ENCODE assay signal across 1 cellular context in the genomic region with DNA sequence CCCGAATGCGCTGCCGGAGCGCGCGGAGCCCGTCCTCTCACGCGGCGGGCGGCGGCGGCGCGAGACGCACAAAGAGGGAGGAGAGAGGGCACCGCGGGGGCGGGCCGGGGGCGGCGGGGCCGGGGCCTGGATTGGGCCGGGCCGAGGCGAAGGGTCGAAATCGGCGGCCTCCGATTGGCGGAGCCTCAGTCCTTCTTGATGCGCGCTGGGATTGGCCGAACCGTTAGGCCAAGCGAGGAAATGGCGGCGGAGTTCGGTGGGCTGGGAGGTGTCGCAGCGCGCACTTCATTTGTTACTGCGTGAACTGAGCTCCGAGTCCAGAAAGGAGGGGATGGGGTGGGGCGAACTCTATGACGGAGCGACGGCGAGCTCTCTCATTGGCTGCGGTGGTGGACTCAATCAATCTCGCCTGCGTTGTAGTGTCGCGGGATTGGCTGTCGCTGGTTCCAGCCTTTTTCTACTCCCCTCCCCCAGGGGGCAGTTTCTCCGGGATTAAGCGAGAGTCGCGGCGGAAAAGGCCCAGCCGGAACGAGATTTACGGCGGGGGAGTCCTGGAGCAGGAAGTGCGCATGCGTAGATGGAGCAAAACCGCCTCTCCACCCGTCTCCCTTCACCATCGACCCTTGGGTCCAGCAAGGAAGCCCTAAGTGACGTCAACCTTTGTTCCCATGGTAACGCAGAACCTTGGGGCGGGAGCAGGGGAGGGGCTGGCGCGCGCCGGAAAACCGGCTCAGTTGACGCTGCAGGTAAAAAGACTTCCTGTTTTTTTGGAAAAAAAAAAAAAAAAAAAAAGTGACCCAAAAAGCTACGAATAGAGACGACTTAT.
TF ChIP-seq lines count a peak whose summit lies in the region.

A gene with protein sequence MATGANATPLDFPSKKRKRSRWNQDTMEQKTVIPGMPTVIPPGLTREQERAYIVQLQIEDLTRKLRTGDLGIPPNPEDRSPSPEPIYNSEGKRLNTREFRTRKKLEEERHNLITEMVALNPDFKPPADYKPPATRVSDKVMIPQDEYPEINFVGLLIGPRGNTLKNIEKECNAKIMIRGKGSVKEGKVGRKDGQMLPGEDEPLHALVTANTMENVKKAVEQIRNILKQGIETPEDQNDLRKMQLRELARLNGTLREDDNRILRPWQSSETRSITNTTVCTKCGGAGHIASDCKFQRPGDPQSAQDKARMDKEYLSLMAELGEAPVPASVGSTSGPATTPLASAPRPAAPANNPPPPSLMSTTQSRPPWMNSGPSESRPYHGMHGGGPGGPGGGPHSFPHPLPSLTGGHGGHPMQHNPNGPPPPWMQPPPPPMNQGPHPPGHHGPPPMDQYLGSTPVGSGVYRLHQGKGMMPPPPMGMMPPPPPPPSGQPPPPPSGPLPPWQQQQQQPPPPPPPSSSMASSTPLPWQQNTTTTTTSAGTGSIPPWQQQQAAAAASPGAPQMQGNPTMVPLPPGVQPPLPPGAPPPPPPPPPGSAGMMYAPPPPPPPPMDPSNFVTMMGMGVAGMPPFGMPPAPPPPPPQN (minus strand): TSS at position 70 of the 826 bp plus-strand sequence. CDS start 150 bp downstream, outside the sequence.

TF ChIP-seq in K562, 482 proteins besides CTCF, POLR2A, EP300 and RAD21 (continued from another document and continues in another):
- TF ChIP-seq, protein P1, sequence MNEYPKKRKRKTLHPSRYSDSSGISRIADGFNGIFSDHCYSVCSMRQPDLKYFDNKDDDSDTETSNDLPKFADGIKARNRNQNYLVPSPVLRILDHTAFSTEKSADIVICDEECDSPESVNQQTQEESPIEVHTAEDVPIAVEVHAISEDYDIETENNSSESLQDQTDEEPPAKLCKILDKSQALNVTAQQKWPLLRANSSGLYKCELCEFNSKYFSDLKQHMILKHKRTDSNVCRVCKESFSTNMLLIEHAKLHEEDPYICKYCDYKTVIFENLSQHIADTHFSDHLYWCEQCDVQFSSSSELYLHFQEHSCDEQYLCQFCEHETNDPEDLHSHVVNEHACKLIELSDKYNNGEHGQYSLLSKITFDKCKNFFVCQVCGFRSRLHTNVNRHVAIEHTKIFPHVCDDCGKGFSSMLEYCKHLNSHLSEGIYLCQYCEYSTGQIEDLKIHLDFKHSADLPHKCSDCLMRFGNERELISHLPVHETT (CRISPR knock-in tag; conservative IDR thresholded peaks at IDR 0.05 in 1 of 2, IDR thresholded peaks at IDR 0.05 in 1 of 2), result peak in 1 of 2 experiments; percentile 89; a peak in 2 of 4 replicates
- TF ChIP-seq, protein P2, sequence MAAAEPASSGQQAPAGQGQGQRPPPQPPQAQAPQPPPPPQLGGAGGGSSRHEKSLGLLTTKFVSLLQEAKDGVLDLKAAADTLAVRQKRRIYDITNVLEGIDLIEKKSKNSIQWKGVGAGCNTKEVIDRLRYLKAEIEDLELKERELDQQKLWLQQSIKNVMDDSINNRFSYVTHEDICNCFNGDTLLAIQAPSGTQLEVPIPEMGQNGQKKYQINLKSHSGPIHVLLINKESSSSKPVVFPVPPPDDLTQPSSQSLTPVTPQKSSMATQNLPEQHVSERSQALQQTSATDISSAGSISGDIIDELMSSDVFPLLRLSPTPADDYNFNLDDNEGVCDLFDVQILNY (CRISPR knock-in tag; IDR thresholded peaks at IDR 0.05), result no peak
- TF ChIP-seq POLR2H (tag; IDR thresholded peaks at IDR 0.05; ENCODE audit: low read depth), result peak; percentile 93
- TF ChIP-seq, protein P3, sequence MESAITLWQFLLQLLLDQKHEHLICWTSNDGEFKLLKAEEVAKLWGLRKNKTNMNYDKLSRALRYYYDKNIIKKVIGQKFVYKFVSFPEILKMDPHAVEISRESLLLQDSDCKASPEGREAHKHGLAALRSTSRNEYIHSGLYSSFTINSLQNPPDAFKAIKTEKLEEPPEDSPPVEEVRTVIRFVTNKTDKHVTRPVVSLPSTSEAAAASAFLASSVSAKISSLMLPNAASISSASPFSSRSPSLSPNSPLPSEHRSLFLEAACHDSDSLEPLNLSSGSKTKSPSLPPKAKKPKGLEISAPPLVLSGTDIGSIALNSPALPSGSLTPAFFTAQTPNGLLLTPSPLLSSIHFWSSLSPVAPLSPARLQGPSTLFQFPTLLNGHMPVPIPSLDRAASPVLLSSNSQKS (CRISPR knock-in tag; IDR thresholded peaks at IDR 0.05), result no peak
- no peak for TF ChIP-seq NCOA1 (IDR thresholded peaks at IDR 0.05; ENCODE audit: low read depth)
- TF ChIP-seq, protein P4, sequence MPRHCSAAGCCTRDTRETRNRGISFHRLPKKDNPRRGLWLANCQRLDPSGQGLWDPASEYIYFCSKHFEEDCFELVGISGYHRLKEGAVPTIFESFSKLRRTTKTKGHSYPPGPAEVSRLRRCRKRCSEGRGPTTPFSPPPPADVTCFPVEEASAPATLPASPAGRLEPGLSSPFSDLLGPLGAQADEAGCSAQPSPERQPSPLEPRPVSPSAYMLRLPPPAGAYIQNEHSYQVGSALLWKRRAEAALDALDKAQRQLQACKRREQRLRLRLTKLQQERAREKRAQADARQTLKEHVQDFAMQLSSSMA (CRISPR knock-in tag; IDR thresholded peaks at IDR 0.05), result no peak
- TF ChIP-seq RCOR1 (IDR thresholded peaks at IDR 0.05; ENCODE audit: borderline replicate concordance in 1 of 2, low read depth in 2 of 2, low read length in 2 of 2), result peak; percentile 78 to 97
- no peak for TF ChIP-seq ADNP (tag; IDR thresholded peaks at IDR 0.05)
- no peak for TF ChIP-seq TFAM (CRISPR knock-in tag; conservative IDR thresholded peaks at IDR 0.05)
- no peak for TF ChIP-seq SRSF7 (optimal IDR thresholded peaks at IDR 0.05; ENCODE audit: low read depth, low read length)
- TF ChIP-seq CBFA2T2 (conservative IDR thresholded peaks at IDR 0.05), result no peak
- TF ChIP-seq, protein P5, sequence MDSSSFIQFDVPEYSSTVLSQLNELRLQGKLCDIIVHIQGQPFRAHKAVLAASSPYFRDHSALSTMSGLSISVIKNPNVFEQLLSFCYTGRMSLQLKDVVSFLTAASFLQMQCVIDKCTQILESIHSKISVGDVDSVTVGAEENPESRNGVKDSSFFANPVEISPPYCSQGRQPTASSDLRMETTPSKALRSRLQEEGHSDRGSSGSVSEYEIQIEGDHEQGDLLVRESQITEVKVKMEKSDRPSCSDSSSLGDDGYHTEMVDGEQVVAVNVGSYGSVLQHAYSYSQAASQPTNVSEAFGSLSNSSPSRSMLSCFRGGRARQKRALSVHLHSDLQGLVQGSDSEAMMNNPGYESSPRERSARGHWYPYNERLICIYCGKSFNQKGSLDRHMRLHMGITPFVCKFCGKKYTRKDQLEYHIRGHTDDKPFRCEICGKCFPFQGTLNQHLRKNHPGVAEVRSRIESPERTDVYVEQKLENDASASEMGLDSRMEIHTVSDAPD (CRISPR knock-in tag; IDR thresholded peaks at IDR 0.05), result no peak
- TF ChIP-seq, protein P6, sequence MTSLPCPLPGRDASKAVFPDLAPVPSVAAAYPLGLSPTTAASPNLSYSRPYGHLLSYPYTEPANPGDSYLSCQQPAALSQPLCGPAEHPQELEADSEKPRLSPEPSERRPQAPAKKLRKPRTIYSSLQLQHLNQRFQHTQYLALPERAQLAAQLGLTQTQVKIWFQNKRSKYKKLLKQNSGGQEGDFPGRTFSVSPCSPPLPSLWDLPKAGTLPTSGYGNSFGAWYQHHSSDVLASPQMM (CRISPR knock-in tag; IDR thresholded peaks at IDR 0.05), result no peak
- peak in 1 of 2 experiments; percentile 12; a peak in 1 of 4 replicates for TF ChIP-seq HDAC1 (IDR thresholded peaks at IDR 0.05)
- TF ChIP-seq, protein P7, sequence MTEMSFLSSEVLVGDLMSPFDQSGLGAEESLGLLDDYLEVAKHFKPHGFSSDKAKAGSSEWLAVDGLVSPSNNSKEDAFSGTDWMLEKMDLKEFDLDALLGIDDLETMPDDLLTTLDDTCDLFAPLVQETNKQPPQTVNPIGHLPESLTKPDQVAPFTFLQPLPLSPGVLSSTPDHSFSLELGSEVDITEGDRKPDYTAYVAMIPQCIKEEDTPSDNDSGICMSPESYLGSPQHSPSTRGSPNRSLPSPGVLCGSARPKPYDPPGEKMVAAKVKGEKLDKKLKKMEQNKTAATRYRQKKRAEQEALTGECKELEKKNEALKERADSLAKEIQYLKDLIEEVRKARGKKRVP (CRISPR knock-in tag; IDR thresholded peaks at IDR 0.05), result no peak
- TF ChIP-seq ETV6 (IDR thresholded peaks at IDR 0.05; ENCODE audit: borderline replicate concordance in 1 of 2, low read depth in 2 of 2, low read length in 1 of 2), result no peak
- no peak for TF ChIP-seq ETV6 (CRISPR knock-in tag; IDR thresholded peaks at IDR 0.05; ENCODE audit: borderline replicate concordance)
- TF ChIP-seq, protein P8, sequence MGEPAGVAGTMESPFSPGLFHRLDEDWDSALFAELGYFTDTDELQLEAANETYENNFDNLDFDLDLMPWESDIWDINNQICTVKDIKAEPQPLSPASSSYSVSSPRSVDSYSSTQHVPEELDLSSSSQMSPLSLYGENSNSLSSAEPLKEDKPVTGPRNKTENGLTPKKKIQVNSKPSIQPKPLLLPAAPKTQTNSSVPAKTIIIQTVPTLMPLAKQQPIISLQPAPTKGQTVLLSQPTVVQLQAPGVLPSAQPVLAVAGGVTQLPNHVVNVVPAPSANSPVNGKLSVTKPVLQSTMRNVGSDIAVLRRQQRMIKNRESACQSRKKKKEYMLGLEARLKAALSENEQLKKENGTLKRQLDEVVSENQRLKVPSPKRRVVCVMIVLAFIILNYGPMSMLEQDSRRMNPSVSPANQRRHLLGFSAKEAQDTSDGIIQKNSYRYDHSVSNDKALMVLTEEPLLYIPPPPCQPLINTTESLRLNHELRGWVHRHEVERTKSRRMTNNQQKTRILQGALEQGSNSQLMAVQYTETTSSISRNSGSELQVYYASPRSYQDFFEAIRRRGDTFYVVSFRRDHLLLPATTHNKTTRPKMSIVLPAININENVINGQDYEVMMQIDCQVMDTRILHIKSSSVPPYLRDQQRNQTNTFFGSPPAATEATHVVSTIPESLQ (CRISPR knock-in tag; IDR thresholded peaks at IDR 0.05), result no peak
- no peak for TF ChIP-seq HMGN3 (IDR thresholded peaks at IDR 0.05; ENCODE audit: borderline replicate concordance, extremely low read depth, insufficient read length, low read depth, low read length)
- no peak for TF ChIP-seq ZNF224 (CRISPR knock-in tag; IDR thresholded peaks at IDR 0.05)
- peak; percentile 77 for TF ChIP-seq ZFX (CRISPR knock-in tag; IDR thresholded peaks at IDR 0.05)
- no peak for TF ChIP-seq MCM5 (IDR thresholded peaks at IDR 0.05; ENCODE audit: low read depth)
- no peak for TF ChIP-seq BCL6 (CRISPR knock-in tag; IDR thresholded peaks at IDR 0.05)
- TF ChIP-seq CCAR2 (IDR thresholded peaks at IDR 0.05; ENCODE audit: low read depth, low read length), result no peak
- TF ChIP-seq PPARD (CRISPR knock-in tag; IDR thresholded peaks at IDR 0.05), result no peak
- no peak for TF ChIP-seq EHMT2 (IDR thresholded peaks at IDR 0.05)
- TF ChIP-seq, protein P9, sequence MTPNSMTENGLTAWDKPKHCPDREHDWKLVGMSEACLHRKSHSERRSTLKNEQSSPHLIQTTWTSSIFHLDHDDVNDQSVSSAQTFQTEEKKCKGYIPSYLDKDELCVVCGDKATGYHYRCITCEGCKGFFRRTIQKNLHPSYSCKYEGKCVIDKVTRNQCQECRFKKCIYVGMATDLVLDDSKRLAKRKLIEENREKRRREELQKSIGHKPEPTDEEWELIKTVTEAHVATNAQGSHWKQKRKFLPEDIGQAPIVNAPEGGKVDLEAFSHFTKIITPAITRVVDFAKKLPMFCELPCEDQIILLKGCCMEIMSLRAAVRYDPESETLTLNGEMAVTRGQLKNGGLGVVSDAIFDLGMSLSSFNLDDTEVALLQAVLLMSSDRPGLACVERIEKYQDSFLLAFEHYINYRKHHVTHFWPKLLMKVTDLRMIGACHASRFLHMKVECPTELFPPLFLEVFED (CRISPR knock-in tag; conservative IDR thresholded peaks at IDR 0.05), result no peak
- TF ChIP-seq ZNF778 (CRISPR knock-in tag; IDR thresholded peaks at IDR 0.05), result no peak
- no peak for TF ChIP-seq FOSL1 (tag; conservative IDR thresholded peaks at IDR 0.05)
- TF ChIP-seq HDAC3 (IDR thresholded peaks at IDR 0.05; ENCODE audit: borderline replicate concordance, partially characterized antibody), result no peak
- TF ChIP-seq RBM15 (IDR thresholded peaks at IDR 0.05; ENCODE audit: insufficient read depth, low read length), result no peak
- TF ChIP-seq ZNF316 (IDR thresholded peaks at IDR 0.05), result no peak
- no peak for TF ChIP-seq GATAD2B (IDR thresholded peaks at IDR 0.05; ENCODE audit: borderline replicate concordance)
- TF ChIP-seq, protein P10, sequence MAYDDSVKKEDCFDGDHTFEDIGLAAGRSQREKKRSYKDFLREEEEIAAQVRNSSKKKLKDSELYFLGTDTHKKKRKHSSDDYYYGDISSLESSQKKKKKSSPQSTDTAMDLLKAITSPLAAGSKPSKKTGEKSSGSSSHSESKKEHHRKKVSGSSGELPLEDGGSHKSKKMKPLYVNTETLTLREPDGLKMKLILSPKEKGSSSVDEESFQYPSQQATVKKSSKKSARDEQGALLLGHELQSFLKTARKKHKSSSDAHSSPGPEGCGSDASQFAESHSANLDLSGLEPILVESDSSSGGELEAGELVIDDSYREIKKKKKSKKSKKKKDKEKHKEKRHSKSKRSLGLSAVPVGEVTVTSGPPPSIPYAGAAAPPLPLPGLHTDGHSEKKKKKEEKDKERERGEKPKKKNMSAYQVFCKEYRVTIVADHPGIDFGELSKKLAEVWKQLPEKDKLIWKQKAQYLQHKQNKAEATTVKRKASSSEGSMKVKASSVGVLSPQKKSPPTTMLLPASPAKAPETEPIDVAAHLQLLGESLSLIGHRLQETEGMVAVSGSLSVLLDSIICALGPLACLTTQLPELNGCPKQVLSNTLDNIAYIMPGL (CRISPR knock-in tag; IDR thresholded peaks at IDR 0.05), result peak; percentile 77; the same call in 1 of the 2 replicates
- TF ChIP-seq PTTG1 (tag; IDR thresholded peaks at IDR 0.05; ENCODE audit: low read depth), result no peak
- no peak for TF ChIP-seq ILK (tag; IDR thresholded peaks at IDR 0.05; ENCODE audit: borderline replicate concordance, low read depth)
- TF ChIP-seq ZNF717 (CRISPR knock-in tag; IDR thresholded peaks at IDR 0.05), result no peak
- TF ChIP-seq, protein P11, sequence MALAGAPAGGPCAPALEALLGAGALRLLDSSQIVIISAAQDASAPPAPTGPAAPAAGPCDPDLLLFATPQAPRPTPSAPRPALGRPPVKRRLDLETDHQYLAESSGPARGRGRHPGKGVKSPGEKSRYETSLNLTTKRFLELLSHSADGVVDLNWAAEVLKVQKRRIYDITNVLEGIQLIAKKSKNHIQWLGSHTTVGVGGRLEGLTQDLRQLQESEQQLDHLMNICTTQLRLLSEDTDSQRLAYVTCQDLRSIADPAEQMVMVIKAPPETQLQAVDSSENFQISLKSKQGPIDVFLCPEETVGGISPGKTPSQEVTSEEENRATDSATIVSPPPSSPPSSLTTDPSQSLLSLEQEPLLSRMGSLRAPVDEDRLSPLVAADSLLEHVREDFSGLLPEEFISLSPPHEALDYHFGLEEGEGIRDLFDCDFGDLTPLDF (CRISPR knock-in tag; IDR thresholded peaks at IDR 0.05), result no peak
- TF ChIP-seq SREBF1 (IDR thresholded peaks at IDR 0.05; ENCODE audit: borderline replicate concordance, low read depth, low read length), result no peak
- no peak for TF ChIP-seq ELF2 (CRISPR knock-in tag; IDR thresholded peaks at IDR 0.05)
- no peak for TF ChIP-seq RBM39 (optimal IDR thresholded peaks at IDR 0.05; ENCODE audit: low read depth, low read length)
- TF ChIP-seq ZNF589 (CRISPR knock-in tag; IDR thresholded peaks at IDR 0.05; ENCODE audit: low read depth), result no peak; the same call in 1 of the 2 replicates
- TF ChIP-seq SLC30A9 (CRISPR knock-in tag; IDR thresholded peaks at IDR 0.05), result no peak
- no peak for TF ChIP-seq TAF7 (tag; IDR thresholded peaks at IDR 0.05)
- TF ChIP-seq, protein P12, sequence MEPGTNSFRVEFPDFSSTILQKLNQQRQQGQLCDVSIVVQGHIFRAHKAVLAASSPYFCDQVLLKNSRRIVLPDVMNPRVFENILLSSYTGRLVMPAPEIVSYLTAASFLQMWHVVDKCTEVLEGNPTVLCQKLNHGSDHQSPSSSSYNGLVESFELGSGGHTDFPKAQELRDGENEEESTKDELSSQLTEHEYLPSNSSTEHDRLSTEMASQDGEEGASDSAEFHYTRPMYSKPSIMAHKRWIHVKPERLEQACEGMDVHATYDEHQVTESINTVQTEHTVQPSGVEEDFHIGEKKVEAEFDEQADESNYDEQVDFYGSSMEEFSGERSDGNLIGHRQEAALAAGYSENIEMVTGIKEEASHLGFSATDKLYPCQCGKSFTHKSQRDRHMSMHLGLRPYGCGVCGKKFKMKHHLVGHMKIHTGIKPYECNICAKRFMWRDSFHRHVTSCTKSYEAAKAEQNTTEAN (CRISPR knock-in tag; IDR thresholded peaks at IDR 0.05), result no peak
